Comparison of ENCODE assay signal across 2 cellular contexts in genomic region chr3:52791396-52791795, GRCh38.
TF ChIP-seq lines count a peak whose summit lies in the region.

No MANE protein-coding gene starts in this region.

TF ChIP-seq in liver, 16 proteins besides CTCF, POLR2A, EP300 and RAD21:
- TF ChIP-seq ZBTB33 (IDR thresholded peaks at IDR 0.05) (no peak), SP1 (IDR thresholded peaks at IDR 0.05) (no peak), JUND (IDR thresholded peaks at IDR 0.05) (no peak), GABPA (IDR thresholded peaks at IDR 0.05 in 1 of 2, conservative IDR thresholded peaks at IDR 0.05 in 1 of 2) (no peak), FOXA1 (IDR thresholded peaks at IDR 0.05) (no peak), HNF4A (conservative IDR thresholded peaks at IDR 0.05) (no peak), HNF4G (IDR thresholded peaks at IDR 0.05) (no peak), MAX (IDR thresholded peaks at IDR 0.05) (no peak), NR2F2 (IDR thresholded peaks at IDR 0.05) (no peak), RXRA (IDR thresholded peaks at IDR 0.05) (no peak)

TF ChIP-seq in HepG2, 621 proteins besides CTCF, POLR2A, EP300 and RAD21:
- no peak for TF ChIP-seq SKI (IDR thresholded peaks at IDR 0.05; ENCODE audit: partially characterized antibody)
- TF ChIP-seq CBX1 (IDR thresholded peaks at IDR 0.05; ENCODE audit: low read depth): no peak
- no peak for TF ChIP-seq TEF (CRISPR knock-in tag; IDR thresholded peaks at IDR 0.05)
- TF ChIP-seq EED (CRISPR knock-in tag; IDR thresholded peaks at IDR 0.05): no peak
- TF ChIP-seq ZNF83 (CRISPR knock-in tag; IDR thresholded peaks at IDR 0.05; ENCODE audit: borderline replicate concordance): no peak
- no peak for TF ChIP-seq IKZF5 (CRISPR knock-in tag; IDR thresholded peaks at IDR 0.05)
